In the genomic region with DNA sequence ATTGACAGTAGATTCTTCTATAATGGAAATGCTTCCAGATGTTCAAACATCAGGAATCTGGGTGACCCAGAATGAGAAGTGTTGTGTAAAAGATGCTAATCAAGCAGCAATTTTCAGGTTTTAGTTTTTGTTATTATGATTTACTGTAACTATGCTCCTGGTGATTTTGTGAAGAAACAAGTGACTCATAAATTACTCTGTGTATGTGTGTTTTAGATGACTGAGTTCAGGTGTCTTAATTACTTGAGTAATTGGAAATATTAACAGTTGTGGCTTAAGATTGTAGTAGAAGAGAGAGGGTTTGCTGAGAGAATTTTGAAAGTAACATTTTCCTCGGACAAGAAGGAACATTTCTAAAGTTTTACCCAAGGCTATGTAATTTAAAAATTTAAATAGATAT, we compare ENCODE assay signal across 18 cellular contexts. TPM values are rescaled to one million over a fixed set of nuclear protein-coding genes. Genes with fewer than 3 reads are reported as not detected.
A peak's percentile ranks its signal among the peaks of the same experiment; 100 is the strongest.
DNase-seq lines count a peak whose midpoint lies in the region; ATAC-seq, FAIRE-seq and TF ChIP-seq lines count a peak whose summit lies in the region.
"Had no signal": no experiment of that assay in that cellular context is flagged by ENCODE, and none has a peak within 500 bp of the region (broad histone marks: within the 10 kb centered on the region; RNA-seq: fewer than 3 reads in every experiment).

No MANE protein-coding gene starts in this region.

- CTCF ChIA-PET in activated CD4-positive, alpha-beta T cell treated with anti-CD3 and anti-CD28 coated beads, Interleukin-2, amount 10 ng/mL, durations not matched to agents 7 days and 5 days (lab: Charles Lee), result interaction anchor here (0.8 to 2.7 kb wide), 3 partner anchors 10 to 49 kb away, joined by 3 to 10 read pairs (median 3); no protein-coding TSS in a partner anchor

- H3K4me3 Mint-ChIP-seq in activated CD4-positive, alpha-beta T cell treated with anti-CD3 and anti-CD28 coated beads, Interleukin-2, amount 10 ng/mL, durations not matched to agents 7 days and 5 days, result peak overlapping the region; percentile 65

- FAIRE-seq in kidney (lab: Jason Lieb, UNC), result no peak
- FAIRE-seq: A204.1, TTC549 had no signal

- H3K4me3 ChIP-seq in spleen (no peak overlapping the region), kidney (ENCODE audit: low read length in 2 of 2) (no peak overlapping the region)
- H3K4me3 ChIP-seq: dorsolateral prefrontal cortex, left ventricle myocardium inferior, thyroid gland had no signal

- no peaks in the 10 kb centered on the region for H3K36me3 ChIP-seq in KOPT-K1 (ENCODE audit: insufficient read depth, low read length)
- no peaks in the 10 kb centered on the region for H3K36me3 ChIP-seq in spleen
- H3K36me3 ChIP-seq in kidney (ENCODE audit: control insufficient read depth in 1 of 2, insufficient read depth in 2 of 2, low read length in 2 of 2), result no peaks in the 10 kb centered on the region
- H3K36me3 ChIP-seq: brain microvascular endothelial cell, left ventricle myocardium inferior, neutrophil, thyroid gland had no signal

- H3K4me1 ChIP-seq in spleen, result peaks cover 0 to 46% (median 15%) of the 10 kb centered on the region in 6 donors
- no peaks in the 10 kb centered on the region for H3K4me1 ChIP-seq in kidney (ENCODE audit: control insufficient read depth in 1 of 2, insufficient read depth in 1 of 2, low read depth in 1 of 2, low read length in 2 of 2)
- H3K4me1 ChIP-seq: thyroid gland had no signal

- H3K9ac ChIP-seq in kidney (ENCODE audit: low read length in 2 of 2), result no peak overlapping the region

- no peak for DNase-seq in activated CD4-positive, alpha-beta T cell treated with anti-CD3 and anti-CD28 coated beads, Interleukin-2, amount 10 ng/mL, durations not matched to agents 7 days and 5 days
- DNase-seq in activated CD4-positive, alpha-beta T cell treated with anti-CD3 and anti-CD28 coated beads, Interleukin-2, amount 50 U/mL, for 1 hour, result no peak
- DNase-seq in activated naive CD4-positive, alpha-beta T cell treated with anti-CD3 and anti-CD28 coated beads, Interleukin-2, amount 50 U/mL, for 72 hours (ENCODE audit: low spot score in 2 of 2), result no peak
- no peak for DNase-seq in spleen
- DNase-seq in kidney, result no peak
- no peak for DNase-seq in cardiac septum (ENCODE audit: low spot score)
- DNase-seq: brain microvascular endothelial cell, DMS153, dorsolateral prefrontal cortex, left ventricle myocardium inferior, NCI-H1694, NCI-H226, thyroid gland had no signal

- POLR2A ChIA-PET in activated CD4-positive, alpha-beta T cell treated with anti-CD3 and anti-CD28 coated beads, Interleukin-2, amount 10 ng/mL, durations not matched to agents 7 days and 5 days (lab: Charles Lee), result no interaction called here

- WGBS in spleen, 5 donors, result 57 to 77% (median 69%) methylated on average over 1 of the region's 1 CpG

- TF ChIP-seq POLR2A in spleen (IDR thresholded peaks at IDR 0.05), result no peak

- peak overlapping the region; percentile 91 for H3K27ac Mint-ChIP-seq in activated CD4-positive, alpha-beta T cell treated with anti-CD3 and anti-CD28 coated beads, Interleukin-2, amount 10 ng/mL, durations not matched to agents 7 days and 5 days
- H3K27ac Mint-ChIP-seq in activated naive CD4-positive, alpha-beta T cell treated with anti-CD3 and anti-CD28 coated beads, Interleukin-2, amount 50 U/mL, for 72 hours, result peak overlapping the region in 1 of 2 donors; percentile 11

- peaks cover 8% of the 10 kb centered on the region for H3K36me3 Mint-ChIP-seq in activated CD4-positive, alpha-beta T cell treated with anti-CD3 and anti-CD28 coated beads, Interleukin-2, amount 10 ng/mL, durations not matched to agents 7 days and 5 days (ENCODE audit: low read depth)
- no peaks in the 10 kb centered on the region for H3K36me3 Mint-ChIP-seq in activated naive CD4-positive, alpha-beta T cell treated with anti-CD3 and anti-CD28 coated beads, Interleukin-2, amount 50 U/mL, for 72 hours

- H3K27me3 Mint-ChIP-seq in activated CD4-positive, alpha-beta T cell treated with anti-CD3 and anti-CD28 coated beads, Interleukin-2, amount 10 ng/mL, durations not matched to agents 7 days and 5 days, result no peaks in the 10 kb centered on the region

- TF ChIP-seq CTCF in spleen (IDR thresholded peaks at IDR 0.05 in 8 of 11, conservative IDR thresholded peaks at IDR 0.05 in 3 of 11) (no peak), kidney (IDR thresholded peaks at IDR 0.05; ENCODE audit: borderline replicate concordance, extremely low read depth, insufficient read depth) (no peak)

- peak; percentile 34 to 79 for ATAC-seq in activated naive CD4-positive, alpha-beta T cell treated with anti-CD3 and anti-CD28 coated beads, Interleukin-2, amount 50 U/mL, for 72 hours
- ATAC-seq in HG03432 (IDR thresholded peaks at IDR 0.05; ENCODE audit: unreplicated experiment), result no peak

- H3K9me3 Mint-ChIP-seq in activated CD4-positive, alpha-beta T cell treated with anti-CD3 and anti-CD28 coated beads, Interleukin-2, amount 10 ng/mL, durations not matched to agents 7 days and 5 days, result peaks cover 3% of the 10 kb centered on the region
- H3K9me3 Mint-ChIP-seq in activated naive CD4-positive, alpha-beta T cell treated with anti-CD3 and anti-CD28 coated beads, Interleukin-2, amount 50 U/mL, for 72 hours, result no peaks in the 10 kb centered on the region

- H3K4me1 Mint-ChIP-seq in activated CD4-positive, alpha-beta T cell treated with anti-CD3 and anti-CD28 coated beads, Interleukin-2, amount 10 ng/mL, durations not matched to agents 7 days and 5 days, result peaks cover 57% of the 10 kb centered on the region

- H3K27me3 ChIP-seq in spleen (replicated peaks in 1 of 7), result peaks cover 0 to 4% (median 0%) of the 10 kb centered on the region in 7 donors
- H3K27me3 ChIP-seq: brain microvascular endothelial cell, neutrophil, thyroid gland had no signal

- intact Hi-C loops in spleen (cut with DNase I; ENCODE audit: low total_unique reads) (no loop called here), kidney (cut with DNase I) (no loop called here), cardiac septum (cut with DNase I) (no loop called here)

- H3K27ac ChIP-seq in KOPT-K1 (ENCODE audit: low read depth, low read length, poor library complexity, severe bottlenecking) (peak overlapping the region; percentile 78), spleen (peak overlapping the region in 5 of 8 donors; percentile 25 to 71 (median 61)), kidney (ENCODE audit: low read depth in 2 of 2, low read length in 2 of 2) (no peak overlapping the region)
- H3K27ac ChIP-seq: brain microvascular endothelial cell, dorsolateral prefrontal cortex, left ventricle myocardium inferior, neutrophil, thyroid gland had no signal

- H3K9me3 ChIP-seq in KOPT-K1 (ENCODE audit: insufficient read depth, low read length, poor library complexity, severe bottlenecking), result no peaks in the 10 kb centered on the region
- H3K9me3 ChIP-seq in spleen, result no peaks in the 10 kb centered on the region
- H3K9me3 ChIP-seq in kidney (ENCODE audit: control insufficient read depth in 1 of 2, low read length in 2 of 2), result no peaks in the 10 kb centered on the region
- H3K9me3 ChIP-seq: left ventricle myocardium inferior, neutrophil, thyroid gland had no signal

RNA-seq across cellular contexts. Expression of a gene that starts 25.2 kb away (rescaled TPM):
- total RNA-seq in activated CD4-positive, alpha-beta T cell treated with anti-CD3 and anti-CD28 coated beads, Interleukin-2, amount 10 ng/mL, durations not matched to agents 7 days and 5 days, result under 1 TPM; 0.74 to 0.75 TPM
- total RNA-seq in activated naive CD4-positive, alpha-beta T cell treated with anti-CD3 and anti-CD28 coated beads, Interleukin-2, amount 50 U/mL, for 72 hours, result 1 to 10 TPM; 3.2 to 5.4 TPM
- total RNA-seq in spleen, result 1 to 10 TPM in 6 of 7 donors, under 1 TPM in 1; 0.79 to 3.8 (median 1.7) TPM
- polyA plus RNA-seq in spleen, result under 1 TPM; 0.24 to 0.35 (median 0.26) TPM
- total RNA-seq in kidney, result 0.63 TPM
- polyA plus RNA-seq in kidney (ENCODE audit: insufficient read depth, low read depth, low replicate concordance), result not detected
- total RNA-seq in cardiac septum, result not detected
- total RNA-seq: left ventricle myocardium inferior, thyroid gland had no signal

Comparison
In these comparisons a context has a peak if more than half of its experiments do, and no peak if none do; other contexts are left out.
1. H3K27ac ChIP-seq: peak in KOPT-K1 (single experiment) and spleen (5 of 8); none in kidney (0 of 2).